In the genomic region with DNA sequence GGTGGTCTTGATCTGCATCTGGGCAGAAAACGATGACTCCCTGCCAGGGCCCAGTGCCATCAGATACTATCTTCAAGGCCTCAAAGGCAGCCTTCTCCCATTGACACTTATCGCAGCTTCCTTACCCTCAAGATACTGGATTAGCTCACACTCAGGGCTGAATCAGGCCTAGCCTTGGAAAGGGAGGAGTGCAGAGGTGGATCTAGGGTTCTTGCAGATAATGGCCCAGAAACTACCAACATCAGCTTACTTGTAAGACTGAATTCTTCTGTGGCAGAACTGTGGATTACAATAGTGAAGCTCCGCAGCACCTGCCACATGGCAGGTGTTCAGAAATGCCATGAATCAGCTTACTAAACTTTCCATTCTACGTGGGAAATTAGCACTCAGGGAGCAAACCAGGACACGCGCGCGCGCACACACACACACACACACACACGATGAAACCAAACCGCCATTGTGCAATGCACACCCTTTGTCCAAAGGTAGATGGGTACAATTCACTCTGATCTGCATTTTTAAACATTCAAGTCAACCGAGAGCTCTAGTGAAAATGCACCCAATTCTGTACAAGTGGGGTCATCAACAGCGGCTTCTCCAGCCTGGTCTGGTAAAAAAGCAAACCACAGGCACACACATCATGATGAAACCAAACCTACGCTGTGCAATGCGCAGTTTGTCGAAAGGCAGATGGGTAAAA, we compare ENCODE assay signal across 1 cellular context.
TF ChIP-seq lines count a peak whose summit lies in the region.

No MANE protein-coding gene starts in this region.

TF ChIP-seq in HepG2, 621 proteins besides CTCF, POLR2A, EP300 and RAD21 (continued from another document and continues in another):
- TF ChIP-seq, protein P1, sequence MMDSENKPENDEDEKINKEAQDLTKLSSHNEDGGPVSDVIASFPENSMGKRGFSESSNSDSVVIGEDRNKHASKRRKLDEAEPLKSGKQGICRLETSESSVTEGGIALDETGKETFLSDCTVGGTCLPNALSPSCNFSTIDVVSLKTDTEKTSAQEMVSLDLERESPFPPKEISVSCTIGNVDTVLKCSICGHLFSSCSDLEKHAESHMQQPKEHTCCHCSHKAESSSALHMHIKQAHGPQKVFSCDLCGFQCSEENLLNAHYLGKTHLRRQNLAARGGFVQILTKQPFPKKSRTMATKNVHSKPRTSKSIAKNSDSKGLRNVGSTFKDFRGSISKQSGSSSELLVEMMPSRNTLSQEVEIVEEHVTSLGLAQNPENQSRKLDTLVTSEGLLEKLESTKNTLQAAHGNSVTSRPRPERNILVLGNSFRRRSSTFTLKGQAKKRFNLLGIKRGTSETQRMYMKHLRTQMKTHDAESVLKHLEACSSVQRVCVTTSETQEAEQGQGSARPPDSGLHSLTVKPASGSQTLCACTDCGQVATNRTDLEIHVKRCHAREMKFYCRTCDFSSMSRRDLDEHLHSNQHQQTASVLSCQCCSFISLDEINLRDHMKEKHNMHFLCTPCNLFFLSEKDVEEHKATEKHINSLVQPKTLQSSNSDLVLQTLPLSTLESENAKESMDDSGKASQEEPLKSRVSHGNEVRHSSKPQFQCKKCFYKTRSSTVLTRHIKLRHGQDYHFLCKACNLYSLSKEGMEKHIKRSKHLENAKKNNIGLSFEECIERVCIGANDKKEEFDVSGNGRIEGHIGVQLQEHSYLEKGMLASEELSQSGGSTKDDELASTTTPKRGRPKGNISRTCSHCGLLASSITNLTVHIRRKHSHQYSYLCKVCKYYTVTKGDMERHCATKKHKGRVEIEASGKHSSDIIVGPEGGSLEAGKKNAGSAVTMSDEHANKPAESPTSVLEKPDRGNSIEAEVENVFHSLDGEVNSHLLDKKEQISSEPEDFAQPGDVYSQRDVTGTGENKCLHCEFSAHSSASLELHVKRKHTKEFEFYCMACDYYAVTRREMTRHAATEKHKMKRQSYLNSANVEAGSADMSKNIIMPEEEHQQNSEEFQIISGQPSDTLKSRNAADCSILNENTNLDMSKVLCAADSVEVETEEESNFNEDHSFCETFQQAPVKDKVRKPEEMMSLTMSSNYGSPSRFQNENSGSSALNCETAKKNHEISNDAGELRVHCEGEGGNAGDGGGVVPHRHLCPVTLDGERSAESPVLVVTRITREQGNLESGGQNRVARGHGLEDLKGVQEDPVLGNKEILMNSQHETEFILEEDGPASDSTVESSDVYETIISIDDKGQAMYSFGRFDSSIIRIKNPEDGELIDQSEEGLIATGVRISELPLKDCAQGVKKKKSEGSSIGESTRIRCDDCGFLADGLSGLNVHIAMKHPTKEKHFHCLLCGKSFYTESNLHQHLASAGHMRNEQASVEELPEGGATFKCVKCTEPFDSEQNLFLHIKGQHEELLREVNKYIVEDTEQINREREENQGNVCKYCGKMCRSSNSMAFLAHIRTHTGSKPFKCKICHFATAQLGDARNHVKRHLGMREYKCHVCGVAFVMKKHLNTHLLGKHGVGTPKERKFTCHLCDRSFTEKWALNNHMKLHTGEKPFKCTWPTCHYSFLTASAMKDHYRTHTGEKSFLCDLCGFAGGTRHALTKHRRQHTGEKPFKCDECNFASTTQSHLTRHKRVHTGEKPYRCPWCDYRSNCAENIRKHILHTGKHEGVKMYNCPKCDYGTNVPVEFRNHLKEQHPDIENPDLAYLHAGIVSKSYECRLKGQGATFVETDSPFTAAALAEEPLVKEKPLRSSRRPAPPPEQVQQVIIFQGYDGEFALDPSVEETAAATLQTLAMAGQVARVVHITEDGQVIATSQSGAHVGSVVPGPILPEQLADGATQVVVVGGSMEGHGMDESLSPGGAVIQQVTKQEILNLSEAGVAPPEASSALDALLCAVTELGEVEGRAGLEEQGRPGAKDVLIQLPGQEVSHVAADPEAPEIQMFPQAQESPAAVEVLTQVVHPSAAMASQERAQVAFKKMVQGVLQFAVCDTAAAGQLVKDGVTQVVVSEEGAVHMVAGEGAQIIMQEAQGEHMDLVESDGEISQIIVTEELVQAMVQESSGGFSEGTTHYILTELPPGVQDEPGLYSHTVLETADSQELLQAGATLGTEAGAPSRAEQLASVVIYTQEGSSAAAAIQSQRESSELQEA (CRISPR knock-in tag; IDR thresholded peaks at IDR 0.05; ENCODE audit: not compliant biosample characterization): no peak
- TF ChIP-seq TEAD2 (CRISPR knock-in tag; IDR thresholded peaks at IDR 0.05) (no peak), ZBTB38 (CRISPR knock-in tag; IDR thresholded peaks at IDR 0.05) (no peak), ZNF629 (CRISPR knock-in tag; conservative IDR thresholded peaks at IDR 0.05) (peak; percentile 11; the same call in 1 of the 2 replicates), ZNF615 (CRISPR knock-in tag; IDR thresholded peaks at IDR 0.05; ENCODE audit: borderline replicate concordance) (no peak), AHR (CRISPR knock-in tag; IDR thresholded peaks at IDR 0.05) (no peak), RFX3 (CRISPR knock-in tag; IDR thresholded peaks at IDR 0.05) (no peak), TAF15 (IDR thresholded peaks at IDR 0.05; ENCODE audit: low read depth, low read length, poor library complexity, severe bottlenecking) (no peak), AGO1 (IDR thresholded peaks at IDR 0.05; ENCODE audit: low read depth, low read length, poor library complexity, severe bottlenecking) (no peak), DNMT3B (CRISPR knock-in tag; conservative IDR thresholded peaks at IDR 0.05) (no peak), EZH2 (conservative IDR thresholded peaks at IDR 0.05; ENCODE audit: low read depth, low read length) (no peak), GFI1 (CRISPR knock-in tag; IDR thresholded peaks at IDR 0.05; ENCODE audit: borderline replicate concordance) (no peak), ARHGAP35 (CRISPR knock-in tag; IDR thresholded peaks at IDR 0.05; ENCODE audit: borderline replicate concordance) (0 out of 2 replicates have a peak, but pooled peaks have one; percentile 42), PHF5A (CRISPR knock-in tag; IDR thresholded peaks at IDR 0.05; ENCODE audit: low read depth, unreplicated experiment) (no peak), JUN (CRISPR knock-in tag; IDR thresholded peaks at IDR 0.05) (no peak), ZNF160 (CRISPR knock-in tag; IDR thresholded peaks at IDR 0.05) (no peak), CENPT (CRISPR knock-in tag; IDR thresholded peaks at IDR 0.05; ENCODE audit: low read depth) (no peak), ZNF883 (CRISPR knock-in tag; IDR thresholded peaks at IDR 0.05; ENCODE audit: not compliant biosample characterization) (no peak), HCFC1 (IDR thresholded peaks at IDR 0.05; ENCODE audit: low read depth, low read length) (no peak), KAT2B (IDR thresholded peaks at IDR 0.05; ENCODE audit: borderline replicate concordance, low read depth, low read length) (no peak), ZSCAN20 (CRISPR knock-in tag; IDR thresholded peaks at IDR 0.05; ENCODE audit: borderline replicate concordance) (no peak), ARNT2 (CRISPR knock-in tag; IDR thresholded peaks at IDR 0.05; ENCODE audit: low read depth) (no peak), NFE2L2 (IDR thresholded peaks at IDR 0.05; ENCODE audit: low read length) (no peak), ZNF510 (CRISPR knock-in tag; IDR thresholded peaks at IDR 0.05; ENCODE audit: low read depth) (no peak), ZFAT (CRISPR knock-in tag; conservative IDR thresholded peaks at IDR 0.05) (no peak), ISL2 (CRISPR knock-in tag; IDR thresholded peaks at IDR 0.05) (no peak), ZNF598 (CRISPR knock-in tag; IDR thresholded peaks at IDR 0.05; ENCODE audit: borderline replicate concordance) (no peak), ZNF850 (CRISPR knock-in tag; conservative IDR thresholded peaks at IDR 0.05) (no peak), ZMYM2 (CRISPR knock-in tag; IDR thresholded peaks at IDR 0.05) (0 out of 2 replicates have a peak, but pooled peaks have one; percentile 8), ZNF546 (CRISPR knock-in tag; conservative IDR thresholded peaks at IDR 0.05) (no peak)
- TF ChIP-seq, protein P2, sequence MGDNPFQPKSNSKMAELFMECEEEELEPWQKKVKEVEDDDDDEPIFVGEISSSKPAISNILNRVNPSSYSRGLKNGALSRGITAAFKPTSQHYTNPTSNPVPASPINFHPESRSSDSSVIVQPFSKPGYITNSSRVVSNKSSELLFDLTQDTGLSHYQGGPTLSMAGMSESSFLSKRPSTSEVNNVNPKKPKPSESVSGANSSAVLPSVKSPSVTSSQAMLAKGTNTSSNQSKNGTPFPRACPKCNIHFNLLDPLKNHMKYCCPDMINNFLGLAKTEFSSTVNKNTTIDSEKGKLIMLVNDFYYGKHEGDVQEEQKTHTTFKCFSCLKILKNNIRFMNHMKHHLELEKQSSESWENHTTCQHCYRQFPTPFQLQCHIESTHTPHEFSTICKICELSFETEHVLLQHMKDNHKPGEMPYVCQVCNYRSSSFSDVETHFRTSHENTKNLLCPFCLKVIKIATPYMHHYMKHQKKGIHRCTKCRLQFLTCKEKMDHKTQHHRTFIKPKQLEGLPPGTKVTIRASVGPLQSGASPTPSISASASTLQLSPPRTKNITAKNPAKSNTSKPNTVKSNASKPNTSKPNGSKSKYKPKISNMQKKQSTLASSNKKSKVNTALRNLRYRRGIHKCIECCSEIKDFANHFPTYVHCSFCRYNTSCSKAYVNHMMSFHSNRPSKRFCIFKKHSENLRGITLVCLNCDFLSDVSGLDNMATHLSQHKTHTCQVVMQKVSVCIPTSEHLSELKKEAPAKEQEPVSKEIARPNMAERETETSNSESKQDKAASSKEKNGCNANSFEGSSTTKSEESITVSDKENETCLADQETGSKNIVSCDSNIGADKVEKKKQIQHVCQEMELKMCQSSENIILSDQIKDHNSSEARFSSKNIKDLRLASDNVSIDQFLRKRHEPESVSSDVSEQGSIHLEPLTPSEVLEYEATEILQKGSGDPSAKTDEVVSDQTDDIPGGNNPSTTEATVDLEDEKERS (CRISPR knock-in tag; IDR thresholded peaks at IDR 0.05): no peak
- TF ChIP-seq, protein P3, sequence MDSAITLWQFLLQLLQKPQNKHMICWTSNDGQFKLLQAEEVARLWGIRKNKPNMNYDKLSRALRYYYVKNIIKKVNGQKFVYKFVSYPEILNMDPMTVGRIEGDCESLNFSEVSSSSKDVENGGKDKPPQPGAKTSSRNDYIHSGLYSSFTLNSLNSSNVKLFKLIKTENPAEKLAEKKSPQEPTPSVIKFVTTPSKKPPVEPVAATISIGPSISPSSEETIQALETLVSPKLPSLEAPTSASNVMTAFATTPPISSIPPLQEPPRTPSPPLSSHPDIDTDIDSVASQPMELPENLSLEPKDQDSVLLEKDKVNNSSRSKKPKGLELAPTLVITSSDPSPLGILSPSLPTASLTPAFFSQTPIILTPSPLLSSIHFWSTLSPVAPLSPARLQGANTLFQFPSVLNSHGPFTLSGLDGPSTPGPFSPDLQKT (CRISPR knock-in tag; IDR thresholded peaks at IDR 0.05; ENCODE audit: borderline replicate concordance): no peak
- TF ChIP-seq, protein P4, sequence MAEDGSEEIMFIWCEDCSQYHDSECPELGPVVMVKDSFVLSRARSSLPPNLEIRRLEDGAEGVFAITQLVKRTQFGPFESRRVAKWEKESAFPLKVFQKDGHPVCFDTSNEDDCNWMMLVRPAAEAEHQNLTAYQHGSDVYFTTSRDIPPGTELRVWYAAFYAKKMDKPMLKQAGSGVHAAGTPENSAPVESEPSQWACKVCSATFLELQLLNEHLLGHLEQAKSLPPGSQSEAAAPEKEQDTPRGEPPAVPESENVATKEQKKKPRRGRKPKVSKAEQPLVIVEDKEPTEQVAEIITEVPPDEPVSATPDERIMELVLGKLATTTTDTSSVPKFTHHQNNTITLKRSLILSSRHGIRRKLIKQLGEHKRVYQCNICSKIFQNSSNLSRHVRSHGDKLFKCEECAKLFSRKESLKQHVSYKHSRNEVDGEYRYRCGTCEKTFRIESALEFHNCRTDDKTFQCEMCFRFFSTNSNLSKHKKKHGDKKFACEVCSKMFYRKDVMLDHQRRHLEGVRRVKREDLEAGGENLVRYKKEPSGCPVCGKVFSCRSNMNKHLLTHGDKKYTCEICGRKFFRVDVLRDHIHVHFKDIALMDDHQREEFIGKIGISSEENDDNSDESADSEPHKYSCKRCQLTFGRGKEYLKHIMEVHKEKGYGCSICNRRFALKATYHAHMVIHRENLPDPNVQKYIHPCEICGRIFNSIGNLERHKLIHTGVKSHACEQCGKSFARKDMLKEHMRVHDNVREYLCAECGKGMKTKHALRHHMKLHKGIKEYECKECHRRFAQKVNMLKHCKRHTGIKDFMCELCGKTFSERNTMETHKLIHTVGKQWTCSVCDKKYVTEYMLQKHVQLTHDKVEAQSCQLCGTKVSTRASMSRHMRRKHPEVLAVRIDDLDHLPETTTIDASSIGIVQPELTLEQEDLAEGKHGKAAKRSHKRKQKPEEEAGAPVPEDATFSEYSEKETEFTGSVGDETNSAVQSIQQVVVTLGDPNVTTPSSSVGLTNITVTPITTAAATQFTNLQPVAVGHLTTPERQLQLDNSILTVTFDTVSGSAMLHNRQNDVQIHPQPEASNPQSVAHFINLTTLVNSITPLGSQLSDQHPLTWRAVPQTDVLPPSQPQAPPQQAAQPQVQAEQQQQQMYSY (CRISPR knock-in tag; IDR thresholded peaks at IDR 0.05): no peak
- TF ChIP-seq, protein P5, sequence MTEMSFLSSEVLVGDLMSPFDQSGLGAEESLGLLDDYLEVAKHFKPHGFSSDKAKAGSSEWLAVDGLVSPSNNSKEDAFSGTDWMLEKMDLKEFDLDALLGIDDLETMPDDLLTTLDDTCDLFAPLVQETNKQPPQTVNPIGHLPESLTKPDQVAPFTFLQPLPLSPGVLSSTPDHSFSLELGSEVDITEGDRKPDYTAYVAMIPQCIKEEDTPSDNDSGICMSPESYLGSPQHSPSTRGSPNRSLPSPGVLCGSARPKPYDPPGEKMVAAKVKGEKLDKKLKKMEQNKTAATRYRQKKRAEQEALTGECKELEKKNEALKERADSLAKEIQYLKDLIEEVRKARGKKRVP (CRISPR knock-in tag; IDR thresholded peaks at IDR 0.05): no peak; a peak in 2 of 4 replicates
- TF ChIP-seq, protein P6, sequence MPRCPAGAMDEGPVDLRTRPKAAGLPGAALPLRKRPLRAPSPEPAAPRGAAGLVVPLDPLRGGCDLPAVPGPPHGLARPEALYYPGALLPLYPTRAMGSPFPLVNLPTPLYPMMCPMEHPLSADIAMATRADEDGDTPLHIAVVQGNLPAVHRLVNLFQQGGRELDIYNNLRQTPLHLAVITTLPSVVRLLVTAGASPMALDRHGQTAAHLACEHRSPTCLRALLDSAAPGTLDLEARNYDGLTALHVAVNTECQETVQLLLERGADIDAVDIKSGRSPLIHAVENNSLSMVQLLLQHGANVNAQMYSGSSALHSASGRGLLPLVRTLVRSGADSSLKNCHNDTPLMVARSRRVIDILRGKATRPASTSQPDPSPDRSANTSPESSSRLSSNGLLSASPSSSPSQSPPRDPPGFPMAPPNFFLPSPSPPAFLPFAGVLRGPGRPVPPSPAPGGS (CRISPR knock-in tag; IDR thresholded peaks at IDR 0.05): no peak
- TF ChIP-seq, protein P7, sequence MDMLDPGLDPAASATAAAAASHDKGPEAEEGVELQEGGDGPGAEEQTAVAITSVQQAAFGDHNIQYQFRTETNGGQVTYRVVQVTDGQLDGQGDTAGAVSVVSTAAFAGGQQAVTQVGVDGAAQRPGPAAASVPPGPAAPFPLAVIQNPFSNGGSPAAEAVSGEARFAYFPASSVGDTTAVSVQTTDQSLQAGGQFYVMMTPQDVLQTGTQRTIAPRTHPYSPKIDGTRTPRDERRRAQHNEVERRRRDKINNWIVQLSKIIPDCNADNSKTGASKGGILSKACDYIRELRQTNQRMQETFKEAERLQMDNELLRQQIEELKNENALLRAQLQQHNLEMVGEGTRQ (IDR thresholded peaks at IDR 0.05; ENCODE audit: low read depth, low read length): no peak
- TF ChIP-seq, protein P7 (CRISPR knock-in tag; IDR thresholded peaks at IDR 0.05; ENCODE audit: borderline replicate concordance): no peak
